Comparison of ENCODE assay signal across 9 cellular contexts in the genomic region with DNA sequence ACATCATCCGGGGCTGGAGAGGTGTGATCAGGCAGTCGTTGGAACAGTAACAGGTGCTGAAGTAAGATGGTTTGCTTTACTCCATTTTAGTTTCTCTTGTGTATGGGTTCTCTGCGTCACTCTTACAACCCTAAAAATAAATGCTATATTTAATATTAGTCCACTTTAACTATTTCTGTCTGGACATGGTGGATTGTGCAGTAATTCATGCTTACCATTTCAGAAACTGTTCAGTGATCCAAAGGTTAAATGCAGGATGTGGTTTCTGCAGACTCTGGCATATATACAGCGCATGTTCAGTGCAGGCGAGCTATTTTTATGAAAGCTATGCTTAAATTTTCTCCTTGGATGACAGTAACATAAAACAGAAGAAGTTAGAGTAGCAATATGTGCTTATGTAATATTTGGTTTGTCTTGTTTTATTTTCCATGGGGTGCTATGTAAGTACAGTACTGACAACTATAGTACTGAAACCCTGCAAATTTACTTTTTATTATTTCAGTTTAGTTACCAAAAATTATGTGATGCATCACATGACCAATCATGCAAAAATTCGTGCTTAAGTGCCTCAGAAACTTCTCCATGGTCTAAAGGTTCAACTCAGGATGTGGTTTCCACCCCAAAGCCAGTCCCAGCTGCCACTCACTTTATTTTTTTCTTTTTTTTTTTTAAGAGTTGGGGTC. TPM values are rescaled to one million over a fixed set of nuclear protein-coding genes. Genes with fewer than 3 reads are reported as not detected.
DNase-seq lines count a peak whose midpoint lies in the region; ATAC-seq and TF ChIP-seq lines count a peak whose summit lies in the region.
"Had no signal": no experiment of that assay in that cellular context is flagged by ENCODE, and none has a peak within 500 bp of the region (broad histone marks: within the 10 kb centered on the region; RNA-seq: fewer than 3 reads in every experiment).

No MANE protein-coding gene starts in this region.

- H3K36me3 Mint-ChIP-seq in T-cell (no peaks in the 10 kb centered on the region), natural killer cell (no peaks in the 10 kb centered on the region)

- H3K4me1 Mint-ChIP-seq in T-cell = peaks cover 55 to 60% (median 57%) of the 10 kb centered on the region in 3 donors
- H3K4me1 Mint-ChIP-seq in natural killer cell = peaks cover 24 to 26% of the 10 kb centered on the region in 2 donors

- no peaks in the 10 kb centered on the region for H3K9me3 ChIP-seq in sigmoid colon
- H3K9me3 ChIP-seq: neutrophil had no signal

- intact Hi-C loops in natural killer cell (cut with micrococcal nuclease) = no loop called here
- intact Hi-C loops in sigmoid colon (cut with DNase I) = no loop called here
- intact Hi-C loops in posterior cingulate gyrus (cut with DNase I) = no loop called here

- peak overlapping the region in 2 of 4 donors; percentile 69 to 71 for H3K27ac ChIP-seq in sigmoid colon
- H3K27ac ChIP-seq: neutrophil had no signal

- TF ChIP-seq EP300 in sigmoid colon (IDR thresholded peaks at IDR 0.05) = no peak

- WGBS in sigmoid colon, 2 donors = 29 to 63% methylated on average over 6 of the region's 6 CpGs

- peak; percentile 72 for ATAC-seq in HG03064 (IDR thresholded peaks at IDR 0.05; ENCODE audit: low read depth, unreplicated experiment)
- peak; percentile 76 to 82 (median 79) for ATAC-seq in T-cell (replicated peaks in 1 of 4)
- ATAC-seq in natural killer cell = peak; percentile 50 to 64 (median 52)

- no peak for TF ChIP-seq POLR2A in sigmoid colon (IDR thresholded peaks at IDR 0.05)

- H3K27me3 Mint-ChIP-seq in T-cell = no peaks in the 10 kb centered on the region
- H3K27me3 Mint-ChIP-seq in natural killer cell (ENCODE audit: low read depth in 2 of 2) = no peaks in the 10 kb centered on the region

- POLR2A ChIA-PET in T-cell (lab: Charles Lee) = interaction anchor here (0.6 to 1.0 kb wide), 4 partner anchors 13 to 69 kb away, joined by 3 to 8 read pairs (median 4); no protein-coding TSS in a partner anchor

- TF ChIP-seq CTCF in natural killer cell (IDR thresholded peaks at IDR 0.05) = no peak
- TF ChIP-seq CTCF in sigmoid colon (IDR thresholded peaks at IDR 0.05) = no peak

- H3K9me3 Mint-ChIP-seq in T-cell = no peaks in the 10 kb centered on the region
- H3K9me3 Mint-ChIP-seq in natural killer cell = no peaks in the 10 kb centered on the region

- peak overlapping the region; percentile 87 to 92 for H3K27ac Mint-ChIP-seq in T-cell
- no peak overlapping the region for H3K27ac Mint-ChIP-seq in natural killer cell

- peak overlapping the region in 1 of 4 donors; percentile 7 for H3K4me3 ChIP-seq in sigmoid colon

- peaks cover 0 to 37% (median 33%) of the 10 kb centered on the region in 4 donors for H3K4me1 ChIP-seq in sigmoid colon

- H3K4me3 Mint-ChIP-seq in T-cell (peak overlapping the region; percentile 57 to 82 (median 57)), natural killer cell (peak overlapping the region; percentile 72)

- CTCF ChIA-PET in T-cell (lab: Charles Lee) = interaction anchor here (0.6 to 1.0 kb wide), 5 partner anchors 13 to 1875 kb away, joined by 3 to 5 read pairs (median 3); no protein-coding TSS in a partner anchor

- DNase-seq in stimulated activated naive CD4-positive, alpha-beta T cell (lab: John Stamatoyannopoulos, UW) = peak in 4 of 6 experiments; percentile 7 to 81 (median 72)
- DNase-seq in stimulated activated naive CD4-positive, alpha-beta T cell treated with Interleukin-2 at 50 U/mL for 16 hours (lab: John Stamatoyannopoulos, UW) = no peak
- DNase-seq in T-cell = peak in 6 of 34 experiments; percentile 11 to 40 (median 24)
- DNase-seq in natural killer cell = no peak
- DNase-seq in NCI-H187 treated with DMSO at 0.1 percent for 48 hours (lab: John Stamatoyannopoulos, UW) = no peak
- no peak for DNase-seq in sigmoid colon
- no peak for DNase-seq in posterior cingulate gyrus

- H3K36me3 ChIP-seq in sigmoid colon = no peaks in the 10 kb centered on the region
- H3K36me3 ChIP-seq: neutrophil had no signal

- H3K27me3 ChIP-seq in sigmoid colon = no peaks in the 10 kb centered on the region

RNA-seq across cellular contexts. Expression of a gene that starts 46.6 kb away (rescaled TPM):
- total RNA-seq in T-cell (under 1 TPM in 1 of 5 donors, not detected in 4; 0.68 TPM), natural killer cell (not detected), sigmoid colon (1 to 10 TPM in 3 of 4 donors, under 1 TPM in 1; 0.66 to 4.7 (median 1.5) TPM)
- 1 to 10 TPM in 1 of 3 donors, not detected in 2; 1.1 TPM for polyA plus RNA-seq in sigmoid colon

Comparison
In these comparisons a context has a peak if more than half of its experiments do, and no peak if none do; other contexts are left out.
1. DNase-seq: peak in stimulated activated naive CD4-positive, alpha-beta T cell (4 of 6); none in stimulated activated naive CD4-positive, alpha-beta T cell treated with Interleukin-2 at 50 U/mL for 16 hours (single experiment), natural killer cell (single experiment), NCI-H187 treated with DMSO at 0.1 percent for 48 hours (single experiment), sigmoid colon (single experiment) and posterior cingulate gyrus (0 of 10).
2. H3K27ac Mint-ChIP-seq: peak in T-cell (2 of 2); none in natural killer cell (0 of 2).
3. Peak in every context shown above with its lines, with median percentiles within 50 percentile points of each other: ATAC-seq.